ENCODE assay signal across 14 cellular contexts in the genomic region with DNA sequence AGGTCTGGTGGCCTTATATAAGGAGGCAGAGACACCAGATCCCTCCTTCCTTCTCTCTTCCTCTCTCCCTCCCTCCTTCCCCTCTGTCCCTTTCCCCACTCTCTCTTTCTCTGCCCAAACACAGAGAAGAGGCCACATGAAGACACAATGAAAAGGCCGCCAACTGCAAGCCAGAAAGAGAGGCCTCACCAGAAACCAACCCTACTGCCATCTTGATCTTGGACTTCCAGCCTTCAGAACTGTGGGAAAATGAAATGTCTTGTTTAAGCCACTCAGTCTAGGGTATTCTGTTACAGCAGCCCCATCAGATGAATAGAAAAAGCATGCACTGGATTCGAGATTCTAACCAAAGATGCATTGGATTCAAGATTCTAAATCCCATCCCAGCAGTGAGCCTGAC.
DNase-seq lines count a peak whose midpoint lies in the region; ATAC-seq and TF ChIP-seq lines count a peak whose summit lies in the region.
"Had no signal": no experiment of that assay in that cellular context is flagged by ENCODE, and none has a peak within 500 bp of the region (broad histone marks: within the 10 kb centered on the region; RNA-seq: fewer than 3 reads in every experiment).

No MANE protein-coding gene starts in this region.

- ATAC-seq in T-helper 17 cell (no peak), natural killer cell (no peak), HG03439 (IDR thresholded peaks at IDR 0.05; ENCODE audit: unreplicated experiment) (no peak)
- ATAC-seq: CD8-positive, alpha-beta T cell had no signal

- TF ChIP-seq CTCF in natural killer cell (IDR thresholded peaks at IDR 0.05) (no peak), type B pancreatic cell (conservative IDR thresholded peaks at IDR 0.05) (no peak)

- DNase-seq in activated naive CD8-positive, alpha-beta T cell treated with anti-CD3 and anti-CD28 coated beads for 36 hours: no peak
- DNase-seq in T-helper 17 cell: no peak
- no peak for DNase-seq in natural killer cell
- no peak for DNase-seq in type B pancreatic cell (ENCODE audit: extremely low spot score, unreplicated experiment)
- no peak for DNase-seq in activated CD8-positive, alpha-beta memory T cell treated with anti-CD3 and anti-CD28 coated beads for 24 hours
- DNase-seq: BE2C; CD8-positive, alpha-beta T cell; NCI-H1417; NCI-H187 treated with DMSO at 0.1 percent for 48 hours; NCI-H446; NCI-H69; SHP77 had no signal

- H3K27me3 Mint-ChIP-seq in activated naive CD8-positive, alpha-beta T cell: no peaks in the 10 kb centered on the region
- peaks cover 4% of the 10 kb centered on the region for H3K27me3 Mint-ChIP-seq in activated naive CD8-positive, alpha-beta T cell treated with anti-CD3 and anti-CD28 coated beads for 36 hours
- H3K27me3 Mint-ChIP-seq in T-helper 17 cell: no peaks in the 10 kb centered on the region
- H3K27me3 Mint-ChIP-seq in natural killer cell (ENCODE audit: low read depth in 2 of 2): peaks cover 0 to 3% of the 10 kb centered on the region in 2 donors
- peaks cover 17% of the 10 kb centered on the region for H3K27me3 Mint-ChIP-seq in type B pancreatic cell

- H3K9me3 Mint-ChIP-seq in activated naive CD8-positive, alpha-beta T cell (ENCODE audit: low read depth): no peaks in the 10 kb centered on the region
- peaks cover 10% of the 10 kb centered on the region for H3K9me3 Mint-ChIP-seq in activated naive CD8-positive, alpha-beta T cell treated with anti-CD3 and anti-CD28 coated beads for 36 hours
- no peaks in the 10 kb centered on the region for H3K9me3 Mint-ChIP-seq in natural killer cell
- no peaks in the 10 kb centered on the region for H3K9me3 Mint-ChIP-seq in type B pancreatic cell
- H3K9me3 Mint-ChIP-seq: CD8-positive, alpha-beta T cell had no signal

- H3K36me3 Mint-ChIP-seq in activated naive CD8-positive, alpha-beta T cell: no peaks in the 10 kb centered on the region
- H3K36me3 Mint-ChIP-seq in activated naive CD8-positive, alpha-beta T cell treated with anti-CD3 and anti-CD28 coated beads for 36 hours: peaks cover 19% of the 10 kb centered on the region
- H3K36me3 Mint-ChIP-seq in T-helper 17 cell (ENCODE audit: low read depth): peaks cover 8% of the 10 kb centered on the region
- no peaks in the 10 kb centered on the region for H3K36me3 Mint-ChIP-seq in natural killer cell
- H3K36me3 Mint-ChIP-seq in type B pancreatic cell: peaks cover 3% of the 10 kb centered on the region

- intact Hi-C loops in natural killer cell (cut with micrococcal nuclease): no loop called here

- no peaks in the 10 kb centered on the region for H3K9me3 ChIP-seq in T-helper 17 cell (ENCODE audit: control insufficient read depth, low read length, poor library complexity, severe bottlenecking)
- H3K9me3 ChIP-seq: BE2C had no signal

- H3K27ac Mint-ChIP-seq in activated naive CD8-positive, alpha-beta T cell: peak overlapping the region; percentile 41
- no peak overlapping the region for H3K27ac Mint-ChIP-seq in activated naive CD8-positive, alpha-beta T cell treated with anti-CD3 and anti-CD28 coated beads for 36 hours
- H3K27ac Mint-ChIP-seq in T-helper 17 cell (peak overlapping the region; percentile 100), natural killer cell (peak overlapping the region; percentile 57 to 88), type B pancreatic cell (no peak overlapping the region)
- H3K27ac Mint-ChIP-seq: CD8-positive, alpha-beta T cell had no signal

- H3K4me3 Mint-ChIP-seq in activated naive CD8-positive, alpha-beta T cell: no peak overlapping the region
- H3K4me3 Mint-ChIP-seq in activated naive CD8-positive, alpha-beta T cell treated with anti-CD3 and anti-CD28 coated beads for 36 hours: no peak overlapping the region
- H3K4me3 Mint-ChIP-seq in T-helper 17 cell (no peak overlapping the region), natural killer cell (no peak overlapping the region), type B pancreatic cell (peak overlapping the region; percentile 37)
- H3K4me3 Mint-ChIP-seq: CD8-positive, alpha-beta T cell had no signal

- peaks cover 53% of the 10 kb centered on the region for H3K4me1 Mint-ChIP-seq in activated naive CD8-positive, alpha-beta T cell (ENCODE audit: low read depth)
- peaks cover 55% of the 10 kb centered on the region for H3K4me1 Mint-ChIP-seq in activated naive CD8-positive, alpha-beta T cell treated with anti-CD3 and anti-CD28 coated beads for 36 hours
- H3K4me1 Mint-ChIP-seq in T-helper 17 cell (peaks cover 30% of the 10 kb centered on the region), natural killer cell (peaks cover 38 to 41% of the 10 kb centered on the region in 2 donors), type B pancreatic cell (ENCODE audit: unreplicated experiment) (peaks cover 24% of the 10 kb centered on the region)

Comparison
In these comparisons a context has a peak if more than half of its experiments do, and no peak if none do; other contexts are left out.
1. H3K27ac Mint-ChIP-seq: peak in activated naive CD8-positive, alpha-beta T cell (single experiment), T-helper 17 cell (single experiment) and natural killer cell (2 of 2); none in activated naive CD8-positive, alpha-beta T cell treated with anti-CD3 and anti-CD28 coated beads for 36 hours (single experiment) and type B pancreatic cell (single experiment).